Comparison of ENCODE assay signal across 8 cellular contexts in the genomic region with DNA sequence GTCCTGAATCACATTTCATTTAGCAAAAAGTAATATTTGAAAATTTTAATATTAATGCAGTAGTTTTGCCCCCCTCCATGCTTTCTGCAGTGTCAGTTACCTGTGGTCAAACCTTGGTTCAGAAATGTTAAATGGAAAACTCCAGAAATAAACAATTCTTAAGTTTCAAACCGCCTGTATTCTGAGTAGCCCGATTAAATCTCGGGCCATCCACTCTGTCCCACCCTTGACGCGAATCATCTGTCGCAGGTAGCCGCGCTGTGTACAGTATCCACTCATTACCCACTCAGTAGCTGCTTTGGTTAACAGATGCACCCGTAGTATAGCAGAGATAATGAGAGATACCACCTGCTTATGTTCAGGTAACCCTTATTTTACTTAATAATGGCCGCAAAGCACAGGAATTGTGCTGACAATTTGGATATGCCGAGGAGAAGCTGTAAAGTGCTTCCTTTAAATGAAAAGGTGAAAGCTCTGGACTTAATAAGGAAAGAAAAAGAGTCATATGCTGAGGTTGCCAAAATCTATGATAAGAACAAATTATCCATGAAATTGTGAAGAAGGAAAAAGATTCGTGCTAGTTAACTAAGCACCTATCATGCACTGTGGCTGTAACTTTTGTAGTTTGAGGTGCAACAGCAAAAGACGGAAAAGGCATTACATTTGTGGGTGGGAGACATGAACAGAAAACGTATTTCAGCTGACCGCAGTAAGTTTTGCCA. TPM values are rescaled to one million over a fixed set of nuclear protein-coding genes. Genes with fewer than 3 reads are reported as not detected.
DNase-seq lines count a peak whose midpoint lies in the region; ATAC-seq and TF ChIP-seq lines count a peak whose summit lies in the region.

No MANE protein-coding gene starts in this region.

- peak overlapping the region; percentile 22 to 81 for H3K9ac ChIP-seq in liver (ENCODE audit: low read depth in 1 of 2, low read length in 2 of 2)

- H3K36me3 ChIP-seq in liver (ENCODE audit: control insufficient read depth in 4 of 4, insufficient read depth in 3 of 4, low read depth in 1 of 4, low read length in 3 of 4) (no peaks in the 10 kb centered on the region), upper lobe of right lung (no peaks in the 10 kb centered on the region)

- no peaks in the 10 kb centered on the region for H3K9me3 Mint-ChIP-seq in activated naive CD4-positive, alpha-beta T cell treated with anti-CD3 and anti-CD28 coated beads, Interleukin-2, amount 50 U/mL, for 24 hours
- no peaks in the 10 kb centered on the region for H3K9me3 Mint-ChIP-seq in activated naive CD8-positive, alpha-beta T cell (ENCODE audit: low read depth)

- H3K4me3 Mint-ChIP-seq in activated naive CD4-positive, alpha-beta T cell treated with anti-CD3 and anti-CD28 coated beads, Interleukin-2, amount 50 U/mL, for 24 hours, result peak overlapping the region; percentile 87
- H3K4me3 Mint-ChIP-seq in activated naive CD8-positive, alpha-beta T cell, result peak overlapping the region; percentile 97

- H3K27ac Mint-ChIP-seq in activated naive CD4-positive, alpha-beta T cell treated with anti-CD3 and anti-CD28 coated beads, Interleukin-2, amount 50 U/mL, for 24 hours, result peak overlapping the region; percentile 100
- H3K27ac Mint-ChIP-seq in activated naive CD8-positive, alpha-beta T cell, result peak overlapping the region; percentile 100

- H3K4me1 Mint-ChIP-seq in activated naive CD4-positive, alpha-beta T cell treated with anti-CD3 and anti-CD28 coated beads, Interleukin-2, amount 50 U/mL, for 24 hours, result peaks cover 30% of the 10 kb centered on the region
- H3K4me1 Mint-ChIP-seq in activated naive CD8-positive, alpha-beta T cell (ENCODE audit: low read depth), result peaks cover 41% of the 10 kb centered on the region

- no peak for DNase-seq in activated naive CD4-positive, alpha-beta T cell treated with Interleukin-2 at 50 U/mL for 16 hours
- DNase-seq in upper lobe of right lung, result no peak
- DNase-seq in G401 (ENCODE audit: low spot score), result no peak
- DNase-seq in dermis blood vessel endothelial cell, result no peak
- no peak for DNase-seq in stimulated activated CD4-positive, alpha-beta T cell treated with anti-CD3 and anti-CD28 coated beads, Interleukin-2, amount 100 ng/mL, for 24 hours

- no peak for TF ChIP-seq RAD21 in liver (IDR thresholded peaks at IDR 0.05)

- H3K4me1 ChIP-seq in liver (ENCODE audit: control insufficient read depth in 4 of 4, insufficient read depth in 4 of 4, low read length in 3 of 4) (peaks cover 2 to 30% (median 21%) of the 10 kb centered on the region in 4 donors), upper lobe of right lung (peaks cover 27% of the 10 kb centered on the region)

- 38% methylated on average over 15 of the region's 15 CpGs for WGBS in liver

- TF ChIP-seq CTCF in liver (IDR thresholded peaks at IDR 0.05; ENCODE audit: low read depth, low read length, missing input control) (no peak), upper lobe of right lung (IDR thresholded peaks at IDR 0.05) (no peak)

- H3K27me3 ChIP-seq in liver (ENCODE audit: control insufficient read depth in 4 of 4, insufficient read depth in 4 of 4, low read length in 3 of 4), result no peaks in the 10 kb centered on the region
- H3K27me3 ChIP-seq in upper lobe of right lung, result no peaks in the 10 kb centered on the region

- intact Hi-C loops in upper lobe of right lung (cut with DNase I), result no loop called here

- H3K27me3 Mint-ChIP-seq in activated naive CD4-positive, alpha-beta T cell treated with anti-CD3 and anti-CD28 coated beads, Interleukin-2, amount 50 U/mL, for 24 hours, result no peaks in the 10 kb centered on the region
- H3K27me3 Mint-ChIP-seq in activated naive CD8-positive, alpha-beta T cell, result no peaks in the 10 kb centered on the region

- ATAC-seq in upper lobe of right lung, result no peak

- H3K27ac ChIP-seq in liver (ENCODE audit: low read depth in 1 of 2, low read length in 2 of 2) (peak overlapping the region; percentile 84 to 92), upper lobe of right lung (peak overlapping the region; percentile 99)

- H3K4me3 ChIP-seq in liver (ENCODE audit: low read depth in 1 of 3, low read length in 3 of 3) (peak overlapping the region in 2 of 3 donors; percentile 21 to 39), upper lobe of right lung (peak overlapping the region; percentile 83)

- H3K36me3 Mint-ChIP-seq in activated naive CD4-positive, alpha-beta T cell treated with anti-CD3 and anti-CD28 coated beads, Interleukin-2, amount 50 U/mL, for 24 hours, result no peaks in the 10 kb centered on the region
- no peaks in the 10 kb centered on the region for H3K36me3 Mint-ChIP-seq in activated naive CD8-positive, alpha-beta T cell

- in situ Hi-C loops in G401 (cut with HindIII; ENCODE audit: low sequenced_read_pairs), result no loop called here

- no peaks in the 10 kb centered on the region for H3K9me3 ChIP-seq in liver (ENCODE audit: control insufficient read depth in 4 of 4, low read length in 3 of 4)
- H3K9me3 ChIP-seq in upper lobe of right lung, result no peaks in the 10 kb centered on the region

TF ChIP-seq in liver, 16 proteins besides CTCF, POLR2A, EP300 and RAD21:
- TF ChIP-seq GABPA (IDR thresholded peaks at IDR 0.05 in 1 of 2, conservative IDR thresholded peaks at IDR 0.05 in 1 of 2) (no peak), YY1 (IDR thresholded peaks at IDR 0.05) (no peak), NR2F2 (IDR thresholded peaks at IDR 0.05) (peak; percentile 6), TAF1 (conservative IDR thresholded peaks at IDR 0.05) (no peak), EGR1 (IDR thresholded peaks at IDR 0.05; ENCODE audit: low read depth in 2 of 2) (no peak), HNF4G (IDR thresholded peaks at IDR 0.05) (no peak), JUND (IDR thresholded peaks at IDR 0.05) (peak in 1 of 2 donors; percentile 6)
- TF ChIP-seq, protein P1, sequence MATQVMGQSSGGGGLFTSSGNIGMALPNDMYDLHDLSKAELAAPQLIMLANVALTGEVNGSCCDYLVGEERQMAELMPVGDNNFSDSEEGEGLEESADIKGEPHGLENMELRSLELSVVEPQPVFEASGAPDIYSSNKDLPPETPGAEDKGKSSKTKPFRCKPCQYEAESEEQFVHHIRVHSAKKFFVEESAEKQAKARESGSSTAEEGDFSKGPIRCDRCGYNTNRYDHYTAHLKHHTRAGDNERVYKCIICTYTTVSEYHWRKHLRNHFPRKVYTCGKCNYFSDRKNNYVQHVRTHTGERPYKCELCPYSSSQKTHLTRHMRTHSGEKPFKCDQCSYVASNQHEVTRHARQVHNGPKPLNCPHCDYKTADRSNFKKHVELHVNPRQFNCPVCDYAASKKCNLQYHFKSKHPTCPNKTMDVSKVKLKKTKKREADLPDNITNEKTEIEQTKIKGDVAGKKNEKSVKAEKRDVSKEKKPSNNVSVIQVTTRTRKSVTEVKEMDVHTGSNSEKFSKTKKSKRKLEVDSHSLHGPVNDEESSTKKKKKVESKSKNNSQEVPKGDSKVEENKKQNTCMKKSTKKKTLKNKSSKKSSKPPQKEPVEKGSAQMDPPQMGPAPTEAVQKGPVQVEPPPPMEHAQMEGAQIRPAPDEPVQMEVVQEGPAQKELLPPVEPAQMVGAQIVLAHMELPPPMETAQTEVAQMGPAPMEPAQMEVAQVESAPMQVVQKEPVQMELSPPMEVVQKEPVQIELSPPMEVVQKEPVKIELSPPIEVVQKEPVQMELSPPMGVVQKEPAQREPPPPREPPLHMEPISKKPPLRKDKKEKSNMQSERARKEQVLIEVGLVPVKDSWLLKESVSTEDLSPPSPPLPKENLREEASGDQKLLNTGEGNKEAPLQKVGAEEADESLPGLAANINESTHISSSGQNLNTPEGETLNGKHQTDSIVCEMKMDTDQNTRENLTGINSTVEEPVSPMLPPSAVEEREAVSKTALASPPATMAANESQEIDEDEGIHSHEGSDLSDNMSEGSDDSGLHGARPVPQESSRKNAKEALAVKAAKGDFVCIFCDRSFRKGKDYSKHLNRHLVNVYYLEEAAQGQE (IDR thresholded peaks at IDR 0.05), result no peak
- TF ChIP-seq, protein P2, sequence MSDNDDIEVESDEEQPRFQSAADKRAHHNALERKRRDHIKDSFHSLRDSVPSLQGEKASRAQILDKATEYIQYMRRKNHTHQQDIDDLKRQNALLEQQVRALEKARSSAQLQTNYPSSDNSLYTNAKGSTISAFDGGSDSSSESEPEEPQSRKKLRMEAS (IDR thresholded peaks at IDR 0.05), result no peak
- TF ChIP-seq, protein P3, sequence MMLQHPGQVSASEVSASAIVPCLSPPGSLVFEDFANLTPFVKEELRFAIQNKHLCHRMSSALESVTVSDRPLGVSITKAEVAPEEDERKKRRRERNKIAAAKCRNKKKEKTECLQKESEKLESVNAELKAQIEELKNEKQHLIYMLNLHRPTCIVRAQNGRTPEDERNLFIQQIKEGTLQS (IDR thresholded peaks at IDR 0.05), result no peak
- TF ChIP-seq, protein P4, sequence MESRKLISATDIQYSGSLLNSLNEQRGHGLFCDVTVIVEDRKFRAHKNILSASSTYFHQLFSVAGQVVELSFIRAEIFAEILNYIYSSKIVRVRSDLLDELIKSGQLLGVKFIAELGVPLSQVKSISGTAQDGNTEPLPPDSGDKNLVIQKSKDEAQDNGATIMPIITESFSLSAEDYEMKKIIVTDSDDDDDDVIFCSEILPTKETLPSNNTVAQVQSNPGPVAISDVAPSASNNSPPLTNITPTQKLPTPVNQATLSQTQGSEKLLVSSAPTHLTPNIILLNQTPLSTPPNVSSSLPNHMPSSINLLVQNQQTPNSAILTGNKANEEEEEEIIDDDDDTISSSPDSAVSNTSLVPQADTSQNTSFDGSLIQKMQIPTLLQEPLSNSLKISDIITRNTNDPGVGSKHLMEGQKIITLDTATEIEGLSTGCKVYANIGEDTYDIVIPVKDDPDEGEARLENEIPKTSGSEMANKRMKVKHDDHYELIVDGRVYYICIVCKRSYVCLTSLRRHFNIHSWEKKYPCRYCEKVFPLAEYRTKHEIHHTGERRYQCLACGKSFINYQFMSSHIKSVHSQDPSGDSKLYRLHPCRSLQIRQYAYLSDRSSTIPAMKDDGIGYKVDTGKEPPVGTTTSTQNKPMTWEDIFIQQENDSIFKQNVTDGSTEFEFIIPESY (IDR thresholded peaks at IDR 0.05), result no peak

RNA-seq across cellular contexts. Expression of a gene that starts 0.9 kb away (rescaled TPM):
- total RNA-seq in liver, result 10 to 100 TPM in 1 of 2 donors, 1 to 10 TPM in 1; 7.3 to 12.2 TPM
- 1 to 10 TPM; 4.0 to 5.0 TPM for polyA plus RNA-seq in liver
- total RNA-seq in upper lobe of right lung, result 12.0 TPM
- total RNA-seq in G401 (2014; rRNA removed; shearing (Covaris generic)), result 2.0 and 10.2 TPM in 2 replicates
- 8.3 and 11.6 TPM in 2 replicates for total RNA-seq in dermis blood vessel endothelial cell
